Comparison of ENCODE assay signal across 1 cellular context in the genomic region with DNA sequence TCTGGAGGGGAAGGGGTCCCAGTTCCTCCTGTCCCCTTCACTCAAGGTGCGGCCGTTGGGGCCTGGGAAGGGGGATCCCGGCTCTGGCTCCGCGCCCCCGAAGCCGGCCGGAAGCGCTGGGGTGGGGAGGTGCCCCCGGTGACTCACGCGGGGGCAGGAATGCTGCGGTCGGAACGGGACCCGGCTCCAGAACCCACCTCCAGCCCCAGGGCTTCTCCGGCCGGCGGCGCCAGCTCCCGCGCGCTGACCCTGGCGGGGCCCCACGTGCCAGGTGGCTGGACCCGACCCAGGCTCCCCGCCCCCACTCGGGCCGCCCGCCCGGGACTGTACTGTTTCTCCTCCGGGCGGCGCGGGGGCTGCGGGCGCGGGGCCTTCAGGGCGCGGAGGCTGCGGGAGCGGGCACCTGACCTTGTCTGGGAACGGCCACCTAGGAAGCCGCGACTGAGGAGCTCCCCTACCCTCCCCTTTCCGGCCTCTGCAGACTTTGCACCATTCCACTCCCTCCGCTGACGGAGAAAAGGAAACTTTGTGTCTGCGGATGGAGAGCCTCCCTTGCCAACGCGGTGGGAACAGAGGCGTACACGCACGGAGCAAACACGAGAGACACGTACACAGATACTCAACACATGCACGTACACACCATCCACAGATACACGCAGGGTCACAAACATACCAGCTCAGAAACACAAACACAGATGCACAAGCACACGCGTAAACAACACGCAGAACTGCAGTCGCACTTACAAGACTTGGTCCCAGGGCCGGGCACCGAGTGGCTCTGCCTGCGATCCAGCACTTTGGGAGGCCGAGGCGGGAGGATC.
TF ChIP-seq lines count a peak whose summit lies in the region.

No MANE protein-coding gene starts in this region.

TF ChIP-seq in HepG2, 621 proteins besides CTCF, POLR2A, EP300 and RAD21 (continued from another document and continues in another):
- TF ChIP-seq, protein P1, sequence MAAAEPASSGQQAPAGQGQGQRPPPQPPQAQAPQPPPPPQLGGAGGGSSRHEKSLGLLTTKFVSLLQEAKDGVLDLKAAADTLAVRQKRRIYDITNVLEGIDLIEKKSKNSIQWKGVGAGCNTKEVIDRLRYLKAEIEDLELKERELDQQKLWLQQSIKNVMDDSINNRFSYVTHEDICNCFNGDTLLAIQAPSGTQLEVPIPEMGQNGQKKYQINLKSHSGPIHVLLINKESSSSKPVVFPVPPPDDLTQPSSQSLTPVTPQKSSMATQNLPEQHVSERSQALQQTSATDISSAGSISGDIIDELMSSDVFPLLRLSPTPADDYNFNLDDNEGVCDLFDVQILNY (CRISPR knock-in tag; conservative IDR thresholded peaks at IDR 0.05) = no peak
- no peak for TF ChIP-seq ISX (CRISPR knock-in tag; conservative IDR thresholded peaks at IDR 0.05)
- TF ChIP-seq ZSCAN9 (CRISPR knock-in tag; IDR thresholded peaks at IDR 0.05; ENCODE audit: borderline replicate concordance) = no peak
- no peak; the same call in 1 of the 2 replicates for TF ChIP-seq ZNF430 (CRISPR knock-in tag; IDR thresholded peaks at IDR 0.05)
- TF ChIP-seq, protein P2, sequence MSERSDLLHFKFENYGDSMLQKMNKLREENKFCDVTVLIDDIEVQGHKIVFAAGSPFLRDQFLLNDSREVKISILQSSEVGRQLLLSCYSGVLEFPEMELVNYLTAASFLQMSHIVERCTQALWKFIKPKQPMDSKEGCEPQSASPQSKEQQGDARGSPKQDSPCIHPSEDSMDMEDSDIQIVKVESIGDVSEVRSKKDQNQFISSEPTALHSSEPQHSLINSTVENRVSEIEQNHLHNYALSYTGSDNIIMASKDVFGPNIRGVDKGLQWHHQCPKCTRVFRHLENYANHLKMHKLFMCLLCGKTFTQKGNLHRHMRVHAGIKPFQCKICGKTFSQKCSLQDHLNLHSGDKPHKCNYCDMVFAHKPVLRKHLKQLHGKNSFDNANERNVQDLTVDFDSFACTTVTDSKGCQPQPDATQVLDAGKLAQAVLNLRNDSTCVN (CRISPR knock-in tag; IDR thresholded peaks at IDR 0.05; ENCODE audit: borderline replicate concordance) = peak; percentile 97
- peak; percentile 74 for TF ChIP-seq ZIK1 (CRISPR knock-in tag; IDR thresholded peaks at IDR 0.05; ENCODE audit: borderline replicate concordance, low read depth)
- TF ChIP-seq RFX3 (CRISPR knock-in tag; IDR thresholded peaks at IDR 0.05) = no peak
- TF ChIP-seq HINFP (CRISPR knock-in tag; IDR thresholded peaks at IDR 0.05; ENCODE audit: low read depth) = no peak
- TF ChIP-seq, protein P3, sequence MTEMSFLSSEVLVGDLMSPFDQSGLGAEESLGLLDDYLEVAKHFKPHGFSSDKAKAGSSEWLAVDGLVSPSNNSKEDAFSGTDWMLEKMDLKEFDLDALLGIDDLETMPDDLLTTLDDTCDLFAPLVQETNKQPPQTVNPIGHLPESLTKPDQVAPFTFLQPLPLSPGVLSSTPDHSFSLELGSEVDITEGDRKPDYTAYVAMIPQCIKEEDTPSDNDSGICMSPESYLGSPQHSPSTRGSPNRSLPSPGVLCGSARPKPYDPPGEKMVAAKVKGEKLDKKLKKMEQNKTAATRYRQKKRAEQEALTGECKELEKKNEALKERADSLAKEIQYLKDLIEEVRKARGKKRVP (CRISPR knock-in tag; IDR thresholded peaks at IDR 0.05) = no peak; a peak in 1 of 4 replicates
- TF ChIP-seq BRCA1 (CRISPR knock-in tag; IDR thresholded peaks at IDR 0.05) = no peak
- TF ChIP-seq, protein P4, sequence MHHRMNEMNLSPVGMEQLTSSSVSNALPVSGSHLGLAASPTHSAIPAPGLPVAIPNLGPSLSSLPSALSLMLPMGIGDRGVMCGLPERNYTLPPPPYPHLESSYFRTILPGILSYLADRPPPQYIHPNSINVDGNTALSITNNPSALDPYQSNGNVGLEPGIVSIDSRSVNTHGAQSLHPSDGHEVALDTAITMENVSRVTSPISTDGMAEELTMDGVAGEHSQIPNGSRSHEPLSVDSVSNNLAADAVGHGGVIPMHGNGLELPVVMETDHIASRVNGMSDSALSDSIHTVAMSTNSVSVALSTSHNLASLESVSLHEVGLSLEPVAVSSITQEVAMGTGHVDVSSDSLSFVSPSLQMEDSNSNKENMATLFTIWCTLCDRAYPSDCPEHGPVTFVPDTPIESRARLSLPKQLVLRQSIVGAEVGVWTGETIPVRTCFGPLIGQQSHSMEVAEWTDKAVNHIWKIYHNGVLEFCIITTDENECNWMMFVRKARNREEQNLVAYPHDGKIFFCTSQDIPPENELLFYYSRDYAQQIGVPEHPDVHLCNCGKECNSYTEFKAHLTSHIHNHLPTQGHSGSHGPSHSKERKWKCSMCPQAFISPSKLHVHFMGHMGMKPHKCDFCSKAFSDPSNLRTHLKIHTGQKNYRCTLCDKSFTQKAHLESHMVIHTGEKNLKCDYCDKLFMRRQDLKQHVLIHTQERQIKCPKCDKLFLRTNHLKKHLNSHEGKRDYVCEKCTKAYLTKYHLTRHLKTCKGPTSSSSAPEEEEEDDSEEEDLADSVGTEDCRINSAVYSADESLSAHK (CRISPR knock-in tag; IDR thresholded peaks at IDR 0.05; ENCODE audit: borderline replicate concordance) = no peak
- TF ChIP-seq SMAD9 (CRISPR knock-in tag; IDR thresholded peaks at IDR 0.05) = no peak
- TF ChIP-seq ATM (IDR thresholded peaks at IDR 0.05; ENCODE audit: borderline replicate concordance) = no peak
- TF ChIP-seq HMGA1 (CRISPR knock-in tag; conservative IDR thresholded peaks at IDR 0.05) = no peak
- no peak for TF ChIP-seq RAD51 (IDR thresholded peaks at IDR 0.05; ENCODE audit: borderline replicate concordance)
- no peak for TF ChIP-seq GZF1 (CRISPR knock-in tag; IDR thresholded peaks at IDR 0.05)
- no peak for TF ChIP-seq ARNT (IDR thresholded peaks at IDR 0.05)
- TF ChIP-seq GFI1 (CRISPR knock-in tag; IDR thresholded peaks at IDR 0.05; ENCODE audit: borderline replicate concordance) = peak; percentile 18; the same call in 1 of the 2 replicates
- TF ChIP-seq SKIL (CRISPR knock-in tag; IDR thresholded peaks at IDR 0.05; ENCODE audit: borderline replicate concordance) = peak; percentile 29; the same call in 1 of the 2 replicates
- TF ChIP-seq ZNF629 (CRISPR knock-in tag; conservative IDR thresholded peaks at IDR 0.05) = 0 out of 2 replicates have a peak, but pooled peaks have one; percentile 23
- TF ChIP-seq ZFAT (CRISPR knock-in tag; conservative IDR thresholded peaks at IDR 0.05) = no peak
- TF ChIP-seq KAT2B (IDR thresholded peaks at IDR 0.05; ENCODE audit: borderline replicate concordance, low read depth, low read length) = no peak
- TF ChIP-seq SIN3A (IDR thresholded peaks at IDR 0.05; ENCODE audit: borderline replicate concordance, low read depth, low read length) = no peak
- TF ChIP-seq, protein P5, sequence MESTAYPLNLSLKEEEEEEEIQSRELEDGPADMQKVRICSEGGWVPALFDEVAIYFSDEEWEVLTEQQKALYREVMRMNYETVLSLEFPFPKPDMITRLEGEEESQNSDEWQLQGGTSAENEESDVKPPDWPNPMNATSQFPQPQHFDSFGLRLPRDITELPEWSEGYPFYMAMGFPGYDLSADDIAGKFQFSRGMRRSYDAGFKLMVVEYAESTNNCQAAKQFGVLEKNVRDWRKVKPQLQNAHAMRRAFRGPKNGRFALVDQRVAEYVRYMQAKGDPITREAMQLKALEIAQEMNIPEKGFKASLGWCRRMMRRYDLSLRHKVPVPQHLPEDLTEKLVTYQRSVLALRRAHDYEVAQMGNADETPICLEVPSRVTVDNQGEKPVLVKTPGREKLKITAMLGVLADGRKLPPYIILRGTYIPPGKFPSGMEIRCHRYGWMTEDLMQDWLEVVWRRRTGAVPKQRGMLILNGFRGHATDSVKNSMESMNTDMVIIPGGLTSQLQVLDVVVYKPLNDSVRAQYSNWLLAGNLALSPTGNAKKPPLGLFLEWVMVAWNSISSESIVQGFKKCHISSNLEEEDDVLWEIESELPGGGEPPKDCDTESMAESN (CRISPR knock-in tag; conservative IDR thresholded peaks at IDR 0.05) = peak; percentile 40; the same call in 1 of the 2 replicates
- no peak for TF ChIP-seq KLF11 (CRISPR knock-in tag; IDR thresholded peaks at IDR 0.05)
- peak; percentile 68 for TF ChIP-seq HNRNPLL (IDR thresholded peaks at IDR 0.05; ENCODE audit: low read depth, low read length, poor library complexity, severe bottlenecking)
- TF ChIP-seq ZNF761 (CRISPR knock-in tag; conservative IDR thresholded peaks at IDR 0.05) = peak; percentile 73; the same call in 1 of the 2 replicates
- TF ChIP-seq ONECUT2 (CRISPR knock-in tag; IDR thresholded peaks at IDR 0.05) = 0 out of 2 replicates have a peak, but pooled peaks have one; percentile 42
- TF ChIP-seq ZZZ3 (CRISPR knock-in tag; IDR thresholded peaks at IDR 0.05; ENCODE audit: borderline replicate concordance) = no peak
- TF ChIP-seq KDM6A (CRISPR knock-in tag; IDR thresholded peaks at IDR 0.05; ENCODE audit: low read depth) = 0 out of 2 replicates have a peak, but pooled peaks have one; percentile 17
- TF ChIP-seq MAFF (IDR thresholded peaks at IDR 0.05; ENCODE audit: low read depth, low read length) = no peak
- no peak for TF ChIP-seq SMARCE1 (IDR thresholded peaks at IDR 0.05; ENCODE audit: borderline replicate concordance)
- peak; percentile 22; the same call in 1 of the 2 replicates for TF ChIP-seq GATAD1 (CRISPR knock-in tag; IDR thresholded peaks at IDR 0.05)
- 0 out of 2 replicates have a peak, but pooled peaks have one; percentile 55 for TF ChIP-seq DNMT1 (CRISPR knock-in tag; IDR thresholded peaks at IDR 0.05)
- peak; percentile 81 for TF ChIP-seq ZC3H13 (CRISPR knock-in tag; IDR thresholded peaks at IDR 0.05)
- TF ChIP-seq, protein P6, sequence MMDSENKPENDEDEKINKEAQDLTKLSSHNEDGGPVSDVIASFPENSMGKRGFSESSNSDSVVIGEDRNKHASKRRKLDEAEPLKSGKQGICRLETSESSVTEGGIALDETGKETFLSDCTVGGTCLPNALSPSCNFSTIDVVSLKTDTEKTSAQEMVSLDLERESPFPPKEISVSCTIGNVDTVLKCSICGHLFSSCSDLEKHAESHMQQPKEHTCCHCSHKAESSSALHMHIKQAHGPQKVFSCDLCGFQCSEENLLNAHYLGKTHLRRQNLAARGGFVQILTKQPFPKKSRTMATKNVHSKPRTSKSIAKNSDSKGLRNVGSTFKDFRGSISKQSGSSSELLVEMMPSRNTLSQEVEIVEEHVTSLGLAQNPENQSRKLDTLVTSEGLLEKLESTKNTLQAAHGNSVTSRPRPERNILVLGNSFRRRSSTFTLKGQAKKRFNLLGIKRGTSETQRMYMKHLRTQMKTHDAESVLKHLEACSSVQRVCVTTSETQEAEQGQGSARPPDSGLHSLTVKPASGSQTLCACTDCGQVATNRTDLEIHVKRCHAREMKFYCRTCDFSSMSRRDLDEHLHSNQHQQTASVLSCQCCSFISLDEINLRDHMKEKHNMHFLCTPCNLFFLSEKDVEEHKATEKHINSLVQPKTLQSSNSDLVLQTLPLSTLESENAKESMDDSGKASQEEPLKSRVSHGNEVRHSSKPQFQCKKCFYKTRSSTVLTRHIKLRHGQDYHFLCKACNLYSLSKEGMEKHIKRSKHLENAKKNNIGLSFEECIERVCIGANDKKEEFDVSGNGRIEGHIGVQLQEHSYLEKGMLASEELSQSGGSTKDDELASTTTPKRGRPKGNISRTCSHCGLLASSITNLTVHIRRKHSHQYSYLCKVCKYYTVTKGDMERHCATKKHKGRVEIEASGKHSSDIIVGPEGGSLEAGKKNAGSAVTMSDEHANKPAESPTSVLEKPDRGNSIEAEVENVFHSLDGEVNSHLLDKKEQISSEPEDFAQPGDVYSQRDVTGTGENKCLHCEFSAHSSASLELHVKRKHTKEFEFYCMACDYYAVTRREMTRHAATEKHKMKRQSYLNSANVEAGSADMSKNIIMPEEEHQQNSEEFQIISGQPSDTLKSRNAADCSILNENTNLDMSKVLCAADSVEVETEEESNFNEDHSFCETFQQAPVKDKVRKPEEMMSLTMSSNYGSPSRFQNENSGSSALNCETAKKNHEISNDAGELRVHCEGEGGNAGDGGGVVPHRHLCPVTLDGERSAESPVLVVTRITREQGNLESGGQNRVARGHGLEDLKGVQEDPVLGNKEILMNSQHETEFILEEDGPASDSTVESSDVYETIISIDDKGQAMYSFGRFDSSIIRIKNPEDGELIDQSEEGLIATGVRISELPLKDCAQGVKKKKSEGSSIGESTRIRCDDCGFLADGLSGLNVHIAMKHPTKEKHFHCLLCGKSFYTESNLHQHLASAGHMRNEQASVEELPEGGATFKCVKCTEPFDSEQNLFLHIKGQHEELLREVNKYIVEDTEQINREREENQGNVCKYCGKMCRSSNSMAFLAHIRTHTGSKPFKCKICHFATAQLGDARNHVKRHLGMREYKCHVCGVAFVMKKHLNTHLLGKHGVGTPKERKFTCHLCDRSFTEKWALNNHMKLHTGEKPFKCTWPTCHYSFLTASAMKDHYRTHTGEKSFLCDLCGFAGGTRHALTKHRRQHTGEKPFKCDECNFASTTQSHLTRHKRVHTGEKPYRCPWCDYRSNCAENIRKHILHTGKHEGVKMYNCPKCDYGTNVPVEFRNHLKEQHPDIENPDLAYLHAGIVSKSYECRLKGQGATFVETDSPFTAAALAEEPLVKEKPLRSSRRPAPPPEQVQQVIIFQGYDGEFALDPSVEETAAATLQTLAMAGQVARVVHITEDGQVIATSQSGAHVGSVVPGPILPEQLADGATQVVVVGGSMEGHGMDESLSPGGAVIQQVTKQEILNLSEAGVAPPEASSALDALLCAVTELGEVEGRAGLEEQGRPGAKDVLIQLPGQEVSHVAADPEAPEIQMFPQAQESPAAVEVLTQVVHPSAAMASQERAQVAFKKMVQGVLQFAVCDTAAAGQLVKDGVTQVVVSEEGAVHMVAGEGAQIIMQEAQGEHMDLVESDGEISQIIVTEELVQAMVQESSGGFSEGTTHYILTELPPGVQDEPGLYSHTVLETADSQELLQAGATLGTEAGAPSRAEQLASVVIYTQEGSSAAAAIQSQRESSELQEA (CRISPR knock-in tag; IDR thresholded peaks at IDR 0.05; ENCODE audit: not compliant biosample characterization) = no peak
- no peak for TF ChIP-seq LCORL (IDR thresholded peaks at IDR 0.05)
- peak; percentile 64; the same call in 1 of the 2 replicates for TF ChIP-seq LCORL (CRISPR knock-in tag; IDR thresholded peaks at IDR 0.05)
- TF ChIP-seq ZNF781 (CRISPR knock-in tag; IDR thresholded peaks at IDR 0.05; ENCODE audit: borderline replicate concordance, not compliant biosample characterization) = no peak
